ENCODE assay signal across 8 cellular contexts in genomic region chr22:46934746-46935491, GRCh38.
DNase-seq lines count a peak whose midpoint lies in the region; ATAC-seq and TF ChIP-seq lines count a peak whose summit lies in the region.

No MANE protein-coding gene starts in this region.

- in situ Hi-C loops in brain microvascular endothelial cell (cut with HindIII; ENCODE audit: low pct_ligation_motif_present, low sequenced_read_pairs), result no loop called here

- H3K4me3 ChIP-seq in brain microvascular endothelial cell (ENCODE audit: low read depth, low read length), result no peak overlapping the region

- ATAC-seq in HG03175 (IDR thresholded peaks at IDR 0.05; ENCODE audit: unreplicated experiment), result no peak
- no peak for ATAC-seq in GM21576 (IDR thresholded peaks at IDR 0.05; ENCODE audit: unreplicated experiment)

- DNase-seq in DMS53 (lab: John Stamatoyannopoulos, UW) (peak; percentile 42), DMS53 treated with DMSO at 0.1 percent for 48 hours (lab: John Stamatoyannopoulos, UW; ENCODE audit: unreplicated experiment) (no peak), M059J (ENCODE audit: low read depth) (peak; percentile 92), brain microvascular endothelial cell (peak; percentile 95), mucosa of gallbladder (ENCODE audit: low spot score) (peak; percentile 52), NCI-H1436 treated with DMSO at 0.1 percent for 48 hours (lab: John Stamatoyannopoulos, UW) (no peak)

- H3K36me3 ChIP-seq in brain microvascular endothelial cell (replicated peaks), result no peaks in the 10 kb centered on the region

- TF ChIP-seq CTCF in brain microvascular endothelial cell (IDR thresholded peaks at IDR 0.05; ENCODE audit: low read depth, low read length, missing control alignments), result no peak

- H3K27ac ChIP-seq in brain microvascular endothelial cell, result peak overlapping the region; percentile 82

- no peaks in the 10 kb centered on the region for H3K27me3 ChIP-seq in brain microvascular endothelial cell (replicated peaks)

Comparison
In these comparisons a context has a peak if more than half of its experiments do, and no peak if none do; other contexts are left out.
1. DNase-seq: peak in DMS53 (single experiment), M059J (single experiment), brain microvascular endothelial cell (single experiment) and mucosa of gallbladder (single experiment); none in DMS53 treated with DMSO at 0.1 percent for 48 hours (single experiment) and NCI-H1436 treated with DMSO at 0.1 percent for 48 hours (single experiment).